In the genomic region with DNA sequence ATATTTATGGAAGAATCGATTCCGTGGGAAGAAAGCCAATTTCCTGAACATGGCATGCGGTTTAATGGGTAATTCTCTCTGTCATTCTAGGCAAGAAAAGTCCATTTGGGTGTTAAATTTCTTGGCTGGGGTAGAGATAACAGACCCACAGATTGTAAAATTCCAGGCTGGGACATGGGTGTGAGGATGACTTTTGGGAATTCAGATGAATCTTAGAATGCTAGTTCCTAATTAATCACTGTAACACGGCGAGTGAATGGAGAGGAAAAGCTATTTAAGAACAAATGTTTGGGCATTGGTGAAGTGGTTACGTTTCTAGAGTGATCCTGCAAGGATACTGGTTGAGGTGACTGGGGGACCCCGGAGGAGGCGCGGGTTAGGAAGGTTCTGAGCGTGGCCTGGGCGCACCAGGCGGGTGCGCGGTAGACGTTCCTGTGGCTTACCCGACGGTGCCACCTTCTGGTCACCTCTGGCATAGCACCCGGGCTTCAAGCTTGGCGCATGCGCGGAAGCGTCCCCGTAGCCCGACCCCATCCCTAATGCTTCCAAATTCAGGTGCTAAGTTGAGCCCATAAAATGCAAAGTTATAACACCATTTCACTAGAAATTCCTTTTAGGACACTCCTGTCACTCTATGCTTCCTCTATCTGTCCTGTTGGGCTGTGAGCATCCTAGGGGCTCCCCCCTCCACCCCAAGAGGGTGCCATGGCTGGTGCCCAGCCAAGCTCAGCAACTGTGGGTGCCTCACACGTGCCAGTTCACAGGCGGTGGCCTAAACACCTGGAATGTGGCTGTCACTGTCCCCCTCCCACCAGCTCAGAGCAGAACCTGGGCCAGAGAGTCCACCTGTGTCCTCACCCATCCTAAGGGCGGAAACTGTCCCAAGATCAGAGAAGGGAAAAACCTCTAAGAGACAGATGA, we compare ENCODE assay signal across 8 cellular contexts.
DNase-seq lines count a peak whose midpoint lies in the region; ATAC-seq and TF ChIP-seq lines count a peak whose summit lies in the region.

No MANE protein-coding gene starts in this region.

- H3K36me3 ChIP-seq in gastrocnemius medialis = no peaks in the 10 kb centered on the region

- H3K4me1 ChIP-seq in gastrocnemius medialis = peaks cover 0 to 3% of the 10 kb centered on the region in 2 donors

- H3K27ac Mint-ChIP-seq in T-helper 1 cell treated with Interleukin-12 subunit alpha and Interleukin-12 subunit beta and Interleukin-4 antibody, amounts not matched to agents 30 μg/mL and 1 μg/mL, for 36 hours = peak overlapping the region; percentile 43

- no peak for TF ChIP-seq POLR2A in gastrocnemius medialis (IDR thresholded peaks at IDR 0.05)

- peak overlapping the region; percentile 4 for H3K4me3 Mint-ChIP-seq in T-helper 1 cell treated with Interleukin-12 subunit alpha and Interleukin-12 subunit beta and Interleukin-4 antibody, amounts not matched to agents 30 μg/mL and 1 μg/mL, for 36 hours

- TF ChIP-seq CTCF in GM10266 (IDR thresholded peaks at IDR 0.05; ENCODE audit: control insufficient read depth, insufficient read depth, low read depth, missing control alignments) = peak; percentile 98
- peak; percentile 96 for TF ChIP-seq CTCF in LNCAP (IDR thresholded peaks at IDR 0.05)
- peak; percentile 85 to 99 (median 95) for TF ChIP-seq CTCF in gastrocnemius medialis (IDR thresholded peaks at IDR 0.05 in 4 of 5, conservative IDR thresholded peaks at IDR 0.05 in 1 of 5)

- no peak overlapping the region for H3K27ac ChIP-seq in gastrocnemius medialis

- no peaks in the 10 kb centered on the region for H3K9me3 ChIP-seq in gastrocnemius medialis

- no peaks in the 10 kb centered on the region for H3K9me3 Mint-ChIP-seq in T-helper 1 cell treated with Interleukin-12 subunit alpha and Interleukin-12 subunit beta and Interleukin-4 antibody, amounts not matched to agents 30 μg/mL and 1 μg/mL, for 36 hours

- intact Hi-C loops in gastrocnemius medialis (cut with DNase I; ENCODE audit: low total_unique reads) = loop anchor here (1.0 kb wide), 2 partner anchors 58 to 104 kb away; partner anchors contain the start of gene PTPRE

- H3K36me3 Mint-ChIP-seq in T-helper 1 cell treated with Interleukin-12 subunit alpha and Interleukin-12 subunit beta and Interleukin-4 antibody, amounts not matched to agents 30 μg/mL and 1 μg/mL, for 36 hours (ENCODE audit: low read depth) = no peaks in the 10 kb centered on the region

- peak; percentile 85 to 90 for ATAC-seq in gastrocnemius medialis

- in situ Hi-C loops in gastrocnemius medialis (cut with MboI; ENCODE audit: low sequenced_read_pairs in 4 of 4) = loop anchor here (5.0 to 10.0 kb wide), 2 partner anchors 99 to 107 kb away; partner anchors contain the start of gene PTPRE (in 2 of the 4)

- no peaks in the 10 kb centered on the region for H3K27me3 ChIP-seq in gastrocnemius medialis

- H3K27me3 Mint-ChIP-seq in T-helper 1 cell treated with Interleukin-12 subunit alpha and Interleukin-12 subunit beta and Interleukin-4 antibody, amounts not matched to agents 30 μg/mL and 1 μg/mL, for 36 hours (ENCODE audit: low read depth) = peaks cover 6% of the 10 kb centered on the region

- H3K4me1 Mint-ChIP-seq in T-helper 1 cell treated with Interleukin-12 subunit alpha and Interleukin-12 subunit beta and Interleukin-4 antibody, amounts not matched to agents 30 μg/mL and 1 μg/mL, for 36 hours (ENCODE audit: low read depth) = peaks cover 12% of the 10 kb centered on the region

- DNase-seq in GM10266 (ENCODE audit: extremely low spot score) (peak; percentile 86), H4 (ENCODE audit: low spot score) (peak; percentile 41), amniotic epithelial cell (ENCODE audit: low read depth) (peak; percentile 36), hepatic stellate cell (ENCODE audit: low spot score) (peak; percentile 91), gastrocnemius medialis (peak; percentile 47 to 62), dedifferentiated amniotic fluid mesenchymal stem cell (ENCODE audit: extremely low spot score) (no peak)

- H3K4me3 ChIP-seq in gastrocnemius medialis = no peak overlapping the region
